ENCODE assay signal across 17 cellular contexts in genomic region chr12:40469736-40470135, GRCh38.
DNase-seq lines count a peak whose midpoint lies in the region; ATAC-seq and FAIRE-seq lines count a peak whose summit lies in the region.
"Had no signal": no experiment of that assay in that cellular context is flagged by ENCODE, and none has a peak within 500 bp of the region (broad histone marks: within the 10 kb centered on the region; RNA-seq: fewer than 3 reads in every experiment).

No MANE protein-coding gene starts in this region.

- no peak overlapping the region for H3K4me3 Mint-ChIP-seq in naive thymus-derived CD8-positive, alpha-beta T cell
- H3K4me3 Mint-ChIP-seq: CD4-positive, alpha-beta T cell; HFFc6; T-cell had no signal

- 56 to 63% (median 61%) methylated on average over 6 of the region's 6 CpGs for WGBS in small intestine, 3 donors

- no peaks in the 10 kb centered on the region for H3K36me3 ChIP-seq in small intestine (ENCODE audit: control insufficient read depth in 2 of 2, insufficient read depth in 2 of 2, low read length in 2 of 2)
- H3K36me3 ChIP-seq: BE2C had no signal

- H3K4me1 ChIP-seq in small intestine (ENCODE audit: control insufficient read depth in 2 of 2, insufficient read depth in 1 of 2, low read depth in 1 of 2, low read length in 1 of 2), result no peaks in the 10 kb centered on the region
- H3K4me1 ChIP-seq: BE2C had no signal

- no peak for FAIRE-seq in small intestine (lab: Jason Lieb, UNC)
- FAIRE-seq: GM12892 had no signal

- H3K9me3 Mint-ChIP-seq in naive thymus-derived CD8-positive, alpha-beta T cell, result peaks cover 0 to 11% (median 0%) of the 10 kb centered on the region in 9 donors
- H3K9me3 Mint-ChIP-seq: T-cell had no signal

- DNase-seq in Ammon's horn (ENCODE audit: low spot score) (peak; percentile 40), COR-L47 (lab: John Stamatoyannopoulos, UW) (peak; percentile 52), NCI-H2171 treated with DMSO at 0.1 percent for 48 hours (lab: John Stamatoyannopoulos, UW) (peak; percentile 91), cerebellar cortex (ENCODE audit: low spot score) (peak; percentile 96), small intestine (no peak)
- no peak for DNase-seq in naive thymus-derived CD8-positive, alpha-beta T cell
- DNase-seq: BE2C; CD4-positive, alpha-beta T cell; HFFc6; KBM-7; NCI-H146; OCI-M1; RPMI8226; T-cell; T-helper 9 cell had no signal

- POLR2A ChIA-PET in naive thymus-derived CD8-positive, alpha-beta T cell (lab: Charles Lee), result no interaction called here

- no peaks in the 10 kb centered on the region for H3K36me3 Mint-ChIP-seq in naive thymus-derived CD8-positive, alpha-beta T cell
- H3K36me3 Mint-ChIP-seq: T-cell had no signal

- no peaks in the 10 kb centered on the region for H3K27me3 ChIP-seq in small intestine (ENCODE audit: control insufficient read depth in 2 of 2, insufficient read depth in 2 of 2, low read length in 2 of 2)
- H3K27me3 ChIP-seq: BE2C had no signal

- H3K9me3 ChIP-seq in small intestine (ENCODE audit: control insufficient read depth, low read depth), result no peaks in the 10 kb centered on the region
- H3K9me3 ChIP-seq: BE2C had no signal

- no peak overlapping the region for H3K27ac Mint-ChIP-seq in naive thymus-derived CD8-positive, alpha-beta T cell
- H3K27ac Mint-ChIP-seq: CD4-positive, alpha-beta T cell; HFFc6; T-cell had no signal

- ATAC-seq in HG02588 (IDR thresholded peaks at IDR 0.05; ENCODE audit: unreplicated experiment), result no peak
- no peak for ATAC-seq in naive thymus-derived CD8-positive, alpha-beta T cell
- ATAC-seq: T-cell had no signal

- H3K27me3 Mint-ChIP-seq in naive thymus-derived CD8-positive, alpha-beta T cell, result no peaks in the 10 kb centered on the region
- H3K27me3 Mint-ChIP-seq: CD4-positive, alpha-beta T cell; T-cell had no signal

- H3K4me1 Mint-ChIP-seq in naive thymus-derived CD8-positive, alpha-beta T cell, result no peaks in the 10 kb centered on the region
- H3K4me1 Mint-ChIP-seq: T-cell had no signal

- H3K27ac ChIP-seq in small intestine (ENCODE audit: low read depth in 1 of 2, low read length in 1 of 2), result no peak overlapping the region

- H3K4me3 ChIP-seq in small intestine (ENCODE audit: low read depth in 1 of 2, low read length in 2 of 2), result no peak overlapping the region

Comparison
In these comparisons a context has a peak if more than half of its experiments do, and no peak if none do; other contexts are left out.
1. DNase-seq: peak in Ammon's horn (single experiment), COR-L47 (single experiment), NCI-H2171 treated with DMSO at 0.1 percent for 48 hours (single experiment) and cerebellar cortex (single experiment); none in naive thymus-derived CD8-positive, alpha-beta T cell (0 of 10) and small intestine (single experiment).